ENCODE assay signal across 8 cellular contexts in the genomic region with DNA sequence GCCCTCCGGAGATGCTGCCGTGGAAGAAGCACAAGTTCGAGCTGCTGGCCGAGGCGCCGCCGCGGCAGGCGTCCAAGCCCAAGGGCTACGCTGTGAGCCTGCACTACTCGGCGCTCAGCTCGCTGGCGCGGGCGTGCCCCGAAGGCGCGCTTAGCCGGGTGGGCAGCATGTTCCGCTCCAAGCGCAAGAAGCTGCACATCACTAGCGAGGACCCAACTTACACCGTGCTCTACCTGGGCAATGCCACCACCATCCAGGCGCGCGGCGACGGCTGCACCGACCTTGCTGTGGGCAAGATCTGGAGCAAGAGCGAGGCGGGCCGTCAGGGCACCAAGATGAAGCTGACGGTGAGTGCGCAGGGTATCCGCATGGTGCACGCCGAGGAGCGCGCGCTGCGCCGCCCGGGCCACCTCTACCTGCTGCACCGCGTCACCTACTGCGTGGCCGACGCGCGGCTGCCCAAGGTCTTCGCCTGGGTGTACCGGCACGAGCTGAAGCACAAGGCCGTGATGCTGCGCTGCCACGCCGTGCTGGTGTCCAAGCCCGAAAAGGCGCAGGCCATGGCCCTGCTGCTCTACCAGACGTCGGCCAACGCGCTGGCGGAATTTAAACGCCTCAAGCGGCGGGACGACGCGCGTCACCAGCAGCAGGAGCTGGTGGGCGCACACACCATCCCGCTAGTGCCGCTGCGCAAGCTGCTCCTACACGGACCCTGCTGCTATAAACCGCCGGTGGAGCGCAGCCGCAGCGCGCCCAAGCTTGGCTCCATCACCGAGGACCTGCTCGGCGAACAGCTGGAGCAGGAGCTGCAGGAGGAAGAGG. TPM values are rescaled to one million over a fixed set of nuclear protein-coding genes. Genes with fewer than 3 reads are reported as not detected.
DNase-seq lines count a peak whose midpoint lies in the region; ATAC-seq and TF ChIP-seq lines count a peak whose summit lies in the region.

No MANE protein-coding gene starts in this region.

- H3K9me3 ChIP-seq in mucosa of rectum (ENCODE audit: control insufficient read depth in 2 of 2, low read length in 2 of 2), result no peaks in the 10 kb centered on the region

- H3K4me3 Mint-ChIP-seq in activated CD4-positive, alpha-beta memory T cell treated with anti-CD3 and anti-CD28 coated beads for 36 hours, result peak overlapping the region; percentile 91
- H3K4me3 Mint-ChIP-seq in type B pancreatic cell, result peak overlapping the region; percentile 93

- peaks cover 8% of the 10 kb centered on the region for H3K27me3 Mint-ChIP-seq in activated CD4-positive, alpha-beta memory T cell treated with anti-CD3 and anti-CD28 coated beads for 36 hours
- peaks cover 55% of the 10 kb centered on the region for H3K27me3 Mint-ChIP-seq in type B pancreatic cell

- POLR2A ChIA-PET in activated CD4-positive, alpha-beta memory T cell treated with anti-CD3 and anti-CD28 coated beads for 36 hours (lab: Charles Lee), result interaction anchor here (1.1 to 6.8 kb wide), 5 partner anchors 13 to 584 kb away, joined by 3 to 107 read pairs (median 4); a partner anchor contains a TSS

- TF ChIP-seq POLR2A in erythroblast (IDR thresholded peaks at IDR 0.05; ENCODE audit: low read length), result no peak

- H3K27me3 ChIP-seq in mucosa of rectum (ENCODE audit: control insufficient read depth in 2 of 2, insufficient read depth in 2 of 2, low read length in 2 of 2), result no peaks in the 10 kb centered on the region

- CTCF ChIA-PET in activated CD4-positive, alpha-beta memory T cell treated with anti-CD3 and anti-CD28 coated beads for 36 hours (lab: Charles Lee), result interaction anchor here (0.6 to 4.1 kb wide), 27 partner anchors 9 to 863 kb away, joined by 3 to 131 read pairs (median 3); a partner anchor contains a TSS

- H3K9ac ChIP-seq in mucosa of rectum (ENCODE audit: low read depth in 1 of 2, low read length in 2 of 2), result peak overlapping the region; percentile 52 to 77

- peak overlapping the region; percentile 71 for H3K27ac Mint-ChIP-seq in activated CD4-positive, alpha-beta memory T cell treated with anti-CD3 and anti-CD28 coated beads for 36 hours
- H3K27ac Mint-ChIP-seq in type B pancreatic cell, result peak overlapping the region; percentile 72

- peaks cover 2% of the 10 kb centered on the region for H3K36me3 Mint-ChIP-seq in activated CD4-positive, alpha-beta memory T cell treated with anti-CD3 and anti-CD28 coated beads for 36 hours
- H3K36me3 Mint-ChIP-seq in type B pancreatic cell, result no peaks in the 10 kb centered on the region

- peak; percentile 52 for DNase-seq in COLO668 (lab: John Stamatoyannopoulos, UW; ENCODE audit: unreplicated experiment)
- DNase-seq in activated CD4-positive, alpha-beta memory T cell treated with anti-CD3 and anti-CD28 coated beads for 36 hours, result peak; percentile 49
- DNase-seq in erythroblast (lab: John Stamatoyannopoulos, UW), result peak; percentile 34 to 56
- no peak for DNase-seq in type B pancreatic cell (ENCODE audit: extremely low spot score, unreplicated experiment)
- DNase-seq in NCI-H446 treated with DMSO at 0.1 percent for 48 hours (lab: John Stamatoyannopoulos, UW), result no peak
- DNase-seq in foreskin melanocyte, result no peak

- no peak for TF ChIP-seq CTCF in type B pancreatic cell (conservative IDR thresholded peaks at IDR 0.05)

- peak overlapping the region; percentile 79 to 85 for H3K4me3 ChIP-seq in mucosa of rectum (ENCODE audit: low read length in 2 of 2)

- peak; percentile 7 for ATAC-seq in HG02840 (IDR thresholded peaks at IDR 0.05; ENCODE audit: low FRiP score, unreplicated experiment)

- H3K27ac ChIP-seq in mucosa of rectum (ENCODE audit: low read depth in 2 of 2, low read length in 2 of 2), result peak overlapping the region; percentile 38 to 77

- intact Hi-C loops in activated CD4-positive, alpha-beta memory T cell treated with anti-CD3 and anti-CD28 coated beads for 36 hours (cut with micrococcal nuclease), result loop anchor here (5.0 to 10.0 kb wide), 7 partner anchors 200 to 1220 kb away; a partner anchor contains a TSS

- no peaks in the 10 kb centered on the region for H3K36me3 ChIP-seq in mucosa of rectum (ENCODE audit: control insufficient read depth in 2 of 2, insufficient read depth in 2 of 2, low read length in 2 of 2)

- peaks cover 66% of the 10 kb centered on the region for H3K4me1 Mint-ChIP-seq in activated CD4-positive, alpha-beta memory T cell treated with anti-CD3 and anti-CD28 coated beads for 36 hours (ENCODE audit: low read depth)
- H3K4me1 Mint-ChIP-seq in type B pancreatic cell (ENCODE audit: unreplicated experiment), result peaks cover 54% of the 10 kb centered on the region

- peaks cover 35 to 38% of the 10 kb centered on the region in 2 donors for H3K4me1 ChIP-seq in mucosa of rectum (ENCODE audit: control insufficient read depth in 2 of 2, insufficient read depth in 2 of 2, low read length in 2 of 2)

- H3K9me3 Mint-ChIP-seq in activated CD4-positive, alpha-beta memory T cell treated with anti-CD3 and anti-CD28 coated beads for 36 hours, result no peaks in the 10 kb centered on the region
- H3K9me3 Mint-ChIP-seq in type B pancreatic cell, result no peaks in the 10 kb centered on the region

RNA-seq across cellular contexts. Expression of a gene that starts 1.3 kb away (rescaled TPM):
- 1 to 10 TPM; 7.4 to 8.5 TPM for total RNA-seq in activated CD4-positive, alpha-beta memory T cell treated with anti-CD3 and anti-CD28 coated beads for 36 hours
- 9.3 and 13.9 TPM in 2 replicates for total RNA-seq in type B pancreatic cell (ENCODE audit: low replicate concordance)

RNA-seq across cellular contexts. Expression of a gene that starts 15.0 kb away (rescaled TPM):
- total RNA-seq in activated CD4-positive, alpha-beta memory T cell treated with anti-CD3 and anti-CD28 coated beads for 36 hours, result 10 to 100 TPM; 34.6 to 35.3 TPM
- 43.8 and 45.3 TPM in 2 replicates for total RNA-seq in type B pancreatic cell (ENCODE audit: low replicate concordance)

RNA-seq across cellular contexts. Expression of a gene that starts 53.8 kb away (rescaled TPM):
- 1 to 10 TPM; 4.0 to 5.8 TPM for total RNA-seq in activated CD4-positive, alpha-beta memory T cell treated with anti-CD3 and anti-CD28 coated beads for 36 hours
- total RNA-seq in type B pancreatic cell (ENCODE audit: low replicate concordance), result 7.9 and 22.8 TPM in 2 replicates

Comparison
In these comparisons a context has a peak if more than half of its experiments do, and no peak if none do; other contexts are left out.
1. DNase-seq: peak in COLO668 (single experiment), activated CD4-positive, alpha-beta memory T cell treated with anti-CD3 and anti-CD28 coated beads for 36 hours (single experiment) and erythroblast (2 of 2); none in type B pancreatic cell (single experiment), NCI-H446 treated with DMSO at 0.1 percent for 48 hours (single experiment) and foreskin melanocyte (single experiment).